In the genomic region with DNA sequence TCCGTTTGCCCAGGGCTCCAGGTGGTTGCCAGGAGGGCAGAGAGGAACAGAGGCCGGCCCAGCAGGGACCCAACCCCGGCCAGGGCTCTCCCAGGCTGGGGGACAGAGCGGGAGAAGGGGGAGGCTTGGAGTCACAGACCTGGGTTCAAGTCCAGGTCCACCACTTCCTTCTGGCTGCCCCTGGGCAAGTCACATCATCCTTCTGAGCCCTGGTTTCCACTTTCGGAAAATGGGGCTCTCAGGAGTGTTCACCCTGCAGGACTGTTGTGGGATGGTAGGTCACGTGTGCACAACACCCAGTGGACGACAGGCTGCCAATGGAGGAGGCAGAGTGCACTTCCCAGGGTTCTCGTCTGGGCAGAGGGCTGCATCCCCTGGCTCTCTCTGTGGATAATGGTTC, we compare ENCODE assay signal across 22 cellular contexts.
DNase-seq lines count a peak whose midpoint lies in the region; ATAC-seq, FAIRE-seq and TF ChIP-seq lines count a peak whose summit lies in the region.
"Had no signal": no experiment of that assay in that cellular context is flagged by ENCODE, and none has a peak within 500 bp of the region (broad histone marks: within the 10 kb centered on the region; RNA-seq: fewer than 3 reads in every experiment).

No MANE protein-coding gene starts in this region.

- H3K79me1 ChIP-seq in H1 (ENCODE audit: low read depth, low read length): no peaks in the 10 kb centered on the region

- no peaks in the 10 kb centered on the region for H4K20me1 ChIP-seq in SK-N-SH (ENCODE audit: insufficient read depth)
- no peaks in the 10 kb centered on the region for H4K20me1 ChIP-seq in H1 (replicated peaks in 1 of 2; ENCODE audit: control insufficient read depth in 1 of 2, insufficient read depth in 2 of 2, low read length in 2 of 2)
- no peaks in the 10 kb centered on the region for H4K20me1 ChIP-seq in osteoblast (ENCODE audit: insufficient read depth, low read length)
- H4K20me1 ChIP-seq in smooth muscle cell (ENCODE audit: low read depth): no peaks in the 10 kb centered on the region

- H3K9me3 ChIP-seq in SK-N-SH (no peaks in the 10 kb centered on the region), H1 (ENCODE audit: insufficient read depth in 2 of 2, low read depth in 1 of 2, low read length in 1 of 2) (no peaks in the 10 kb centered on the region), osteoblast (ENCODE audit: low read depth, low read length) (no peaks in the 10 kb centered on the region), smooth muscle cell (replicated peaks; ENCODE audit: low read depth) (no peaks in the 10 kb centered on the region)
- H3K9me3 ChIP-seq: Caco-2, SJSA1 had no signal

- peaks cover 0 to 41% of the 10 kb centered on the region in 2 experiments; a peak in 1 of 4 replicates for H3K4me1 ChIP-seq in SK-N-SH (ENCODE audit: control insufficient read depth in 1 of 2, insufficient read depth in 2 of 2, low read depth in 1 of 2, low read length in 1 of 2)
- H3K4me1 ChIP-seq in H1 (replicated peaks in 1 of 4; ENCODE audit: control insufficient read depth in 3 of 4, insufficient read depth in 4 of 4, low read length in 3 of 4): no peaks in the 10 kb centered on the region
- no peaks in the 10 kb centered on the region for H3K4me1 ChIP-seq in osteoblast (ENCODE audit: insufficient read depth, low read length)
- H3K4me1 ChIP-seq in smooth muscle cell (ENCODE audit: low read depth): no peaks in the 10 kb centered on the region
- H3K4me1 ChIP-seq: Caco-2, SJSA1 had no signal

- peaks cover 0 to 2% (median 0%) of the 10 kb centered on the region in 7 donors for H3K9me3 Mint-ChIP-seq in CD14-positive monocyte
- H3K9me3 Mint-ChIP-seq: CD4-positive, CD25-positive, alpha-beta regulatory T cell; GM23338 had no signal

- TF ChIP-seq EP300 in SK-N-SH (IDR thresholded peaks at IDR 0.05; ENCODE audit: borderline replicate concordance in 1 of 2, low read depth in 1 of 2, low read length in 1 of 2): no peak
- no peak for TF ChIP-seq EP300 in H1 (IDR thresholded peaks at IDR 0.05; ENCODE audit: borderline replicate concordance in 1 of 2, low read depth in 2 of 2, low read length in 2 of 2)

- no peaks in the 10 kb centered on the region for H3K23me2 ChIP-seq in H1 (ENCODE audit: low read depth, low read length)

- H3F3A ChIP-seq in SK-N-SH (replicated peaks; ENCODE audit: insufficient read depth) (no peaks in the 10 kb centered on the region), smooth muscle cell (ENCODE audit: low read depth) (no peaks in the 10 kb centered on the region)

- peaks cover 0 to 3% (median 2%) of the 10 kb centered on the region in 3 donors for H3K27me3 Mint-ChIP-seq in CD14-positive monocyte (ENCODE audit: low read depth in 3 of 3)
- H3K27me3 Mint-ChIP-seq: CD4-positive, CD25-positive, alpha-beta regulatory T cell had no signal

- no peaks in the 10 kb centered on the region for H3K9me2 ChIP-seq in SK-N-SH

- H2AFZ ChIP-seq in SK-N-SH (ENCODE audit: low read depth) (no peak overlapping the region), H1 (ENCODE audit: low read length) (no peak overlapping the region), osteoblast (ENCODE audit: low read length) (no peak overlapping the region), smooth muscle cell (ENCODE audit: low read depth) (no peak overlapping the region)
- H2AFZ ChIP-seq: GM23338, PC-9 had no signal

- no peak overlapping the region for H3K4ac ChIP-seq in H1 (replicated peaks; ENCODE audit: insufficient read length, low read depth, low read length)

- no peak for TF ChIP-seq CTCF in SK-N-SH (IDR thresholded peaks at IDR 0.05)
- no peak for TF ChIP-seq CTCF in CD14-positive monocyte (IDR thresholded peaks at IDR 0.05)
- TF ChIP-seq CTCF in H1 (IDR thresholded peaks at IDR 0.05; ENCODE audit: control extremely low read depth in 1 of 3, insufficient read depth in 1 of 3, low read depth in 1 of 3, low read length in 3 of 3): no peak
- no peak for TF ChIP-seq CTCF in osteoblast (IDR thresholded peaks at IDR 0.05; ENCODE audit: extremely low read depth, low read depth, low read length)
- no peak for TF ChIP-seq CTCF in smooth muscle cell (IDR thresholded peaks at IDR 0.05; ENCODE audit: borderline replicate concordance, insufficient read depth, poor library complexity, severe bottlenecking)

- no peak overlapping the region for H3K27ac Mint-ChIP-seq in CD14-positive monocyte
- H3K27ac Mint-ChIP-seq: CD4-positive, CD25-positive, alpha-beta regulatory T cell; GM23338 had no signal

- H3K18ac ChIP-seq in H1 (ENCODE audit: extremely low read depth, low read length): peak overlapping the region; percentile 32; the same call in 1 of the 2 replicates

- no peak for FAIRE-seq in H1 (lab: Jason Lieb, UNC)
- FAIRE-seq: GM19239 had no signal

- intact Hi-C loops in CD14-positive monocyte (cut with micrococcal nuclease): no loop called here

- no peak overlapping the region for H3K14ac ChIP-seq in H1 (ENCODE audit: insufficient read length)

- TF ChIP-seq RAD21 in SK-N-SH (IDR thresholded peaks at IDR 0.05; ENCODE audit: low read length) (no peak), H1 (IDR thresholded peaks at IDR 0.05 in 1 of 2, conservative IDR thresholded peaks at IDR 0.05 in 1 of 2; ENCODE audit: low read depth in 2 of 2, low read length in 2 of 2) (no peak)

- H3K79me2 ChIP-seq in SK-N-SH (ENCODE audit: insufficient read depth): no peaks in the 10 kb centered on the region
- H3K79me2 ChIP-seq in H1 (ENCODE audit: control insufficient read depth in 1 of 2, insufficient read depth in 2 of 2, low read length in 2 of 2): no peaks in the 10 kb centered on the region
- no peaks in the 10 kb centered on the region for H3K79me2 ChIP-seq in osteoblast (ENCODE audit: insufficient read depth, low read length)
- H3K79me2 ChIP-seq in smooth muscle cell (ENCODE audit: low read depth): no peaks in the 10 kb centered on the region

- H3K4me3 ChIP-seq in SK-N-SH (ENCODE audit: low read depth in 2 of 2, low read length in 1 of 2) (no peak overlapping the region), H1 (ENCODE audit: extremely low read depth in 1 of 4, insufficient read depth in 2 of 4, low read depth in 3 of 4, low read length in 4 of 4) (no peak overlapping the region), osteoblast (ENCODE audit: insufficient read depth, low read length) (no peak overlapping the region), smooth muscle cell (no peak overlapping the region)
- H3K4me3 ChIP-seq: GM23338, PC-9, SJSA1 had no signal

- H2BK20ac ChIP-seq in H1 (ENCODE audit: low read length): no peak overlapping the region

- H3K23ac ChIP-seq in H1 (ENCODE audit: insufficient read length): no peak overlapping the region

- H2BK12ac ChIP-seq in H1 (ENCODE audit: low read depth, low read length): no peak overlapping the region

- H2BK5ac ChIP-seq in H1 (ENCODE audit: low read depth, low read length): no peak overlapping the region

- H3K27ac ChIP-seq in SK-N-SH (ENCODE audit: low read depth in 2 of 2, low read length in 1 of 2) (no peak overlapping the region; a peak in 1 of 4 replicates), H1 (ENCODE audit: low read depth, low read length) (no peak overlapping the region), osteoblast (ENCODE audit: low read depth, low read length) (no peak overlapping the region), smooth muscle cell (ENCODE audit: low read depth) (no peak overlapping the region)
- H3K27ac ChIP-seq: 22Rv1, PC-9, RWPE1, SJSA1 had no signal

- DNase-seq in SK-N-SH (peak; percentile 25), CD14-positive monocyte (ENCODE audit: low spot score) (peak; percentile 42), H1 (ENCODE audit: low read depth in 1 of 2, low spot score in 2 of 2) (no peak), osteoblast (ENCODE audit: insufficient read length, low spot score, missing footprints) (peak; percentile 53), smooth muscle cell (lab: John Stamatoyannopoulos, UW; ENCODE audit: unreplicated experiment) (no peak)
- DNase-seq: AML-193; CD4-positive, CD25-positive, alpha-beta regulatory T cell; DMS153; GDM1; NCI-H1417 treated with DMSO at 0.1 percent for 48 hours; NCI-H187 treated with DMSO at 0.1 percent for 48 hours; NCI-H526; PC-9 had no signal

- H3K4me3 Mint-ChIP-seq in CD14-positive monocyte: no peak overlapping the region
- H3K4me3 Mint-ChIP-seq: CD4-positive, CD25-positive, alpha-beta regulatory T cell; GM23338 had no signal

- H3K4me1 Mint-ChIP-seq in CD14-positive monocyte: no peaks in the 10 kb centered on the region
- H3K4me1 Mint-ChIP-seq: CD4-positive, CD25-positive, alpha-beta regulatory T cell had no signal

- no peaks in the 10 kb centered on the region for H3K36me3 Mint-ChIP-seq in CD14-positive monocyte
- H3K36me3 Mint-ChIP-seq: CD4-positive, CD25-positive, alpha-beta regulatory T cell had no signal

- H3K9ac ChIP-seq in SK-N-SH (no peak overlapping the region), H1 (replicated peaks in 1 of 4; ENCODE audit: extremely low read depth in 1 of 4, low read depth in 3 of 4, low read length in 3 of 4) (no peak overlapping the region), smooth muscle cell (ENCODE audit: low read depth) (no peak overlapping the region)

- TF ChIP-seq POLR2A in H1 (IDR thresholded peaks at IDR 0.05; ENCODE audit: control extremely low read depth in 1 of 2, low read depth in 2 of 2, low read length in 2 of 2): no peak

- CTCF ChIA-PET in SK-N-SH (lab: Yijun Ruan, JAX) (no interaction called here), H1 (lab: Charles Lee; ENCODE audit: partially characterized antibody) (no interaction called here)

- H4K8ac ChIP-seq in H1 (ENCODE audit: extremely low read depth, insufficient read depth, low read length): no peak overlapping the region

- H2BK120ac ChIP-seq in H1 (replicated peaks; ENCODE audit: low read depth, low read length): no peak overlapping the region

- H3K27me3 ChIP-seq in SK-N-SH (ENCODE audit: insufficient read depth) (no peaks in the 10 kb centered on the region), H1 (replicated peaks in 1 of 4; ENCODE audit: control insufficient read depth in 3 of 4, extremely low read depth in 1 of 4, insufficient read depth in 3 of 4, low read length in 3 of 4) (no peaks in the 10 kb centered on the region), osteoblast (ENCODE audit: insufficient read depth, low read length) (peaks cover 10% of the 10 kb centered on the region), smooth muscle cell (ENCODE audit: low read depth) (peaks cover 7% of the 10 kb centered on the region)

- H3K36me3 ChIP-seq in SK-N-SH (replicated peaks in 1 of 2; ENCODE audit: control insufficient read depth in 1 of 2, insufficient read depth in 2 of 2, low read length in 1 of 2) (no peaks in the 10 kb centered on the region), H1 (ENCODE audit: control insufficient read depth in 2 of 4, insufficient read depth in 4 of 4, low read length in 3 of 4) (no peaks in the 10 kb centered on the region), osteoblast (ENCODE audit: insufficient read depth, low read length) (no peaks in the 10 kb centered on the region), smooth muscle cell (ENCODE audit: low read depth) (no peaks in the 10 kb centered on the region)
- H3K36me3 ChIP-seq: SJSA1 had no signal

- POLR2A ChIA-PET in SK-N-SH (lab: Yijun Ruan, JAX): no interaction called here
- POLR2A ChIA-PET in H1 (lab: Charles Lee; ENCODE audit: partially characterized antibody): no interaction called here

- H3K56ac ChIP-seq in H1 (replicated peaks; ENCODE audit: insufficient read length, low read depth, low read length): no peak overlapping the region

- H4K91ac ChIP-seq in H1 (replicated peaks; ENCODE audit: insufficient read length, low read length): no peak overlapping the region

- H2BK15ac ChIP-seq in H1 (ENCODE audit: low read length): no peak overlapping the region

- no peak overlapping the region for H3K4me2 ChIP-seq in SK-N-SH
- H3K4me2 ChIP-seq in H1 (ENCODE audit: insufficient read depth in 1 of 2, low read depth in 2 of 2, low read length in 2 of 2): no peak overlapping the region
- H3K4me2 ChIP-seq in osteoblast (ENCODE audit: insufficient read depth, low read length): no peak overlapping the region
- H3K4me2 ChIP-seq in smooth muscle cell: no peak overlapping the region
- H3K4me2 ChIP-seq: GM23338, PC-9 had no signal

- 76% methylated on average over 4 of the region's 8 CpGs for WGBS in SK-N-SH (ENCODE audit: low lambda C conversion rate)
- 82% methylated on average over 8 of the region's 8 CpGs; no CpG with 5 or more reads in 1 of the 2 experiments for WGBS in H1 (ENCODE audit: extremely low coverage in 1 of 2, insufficient coverage in 1 of 2, insufficient read length in 1 of 2, insufficient replicate concordance in 2 of 2, low coverage in 1 of 2, low lambda C conversion rate in 2 of 2, missing lambda C conversion rate in 1 of 2), 2 experiments
- 84% methylated on average over 8 of the region's 8 CpGs for WGBS in smooth muscle cell (ENCODE audit: low lambda C conversion rate)

- no peak overlapping the region for H4K5ac ChIP-seq in H1 (ENCODE audit: insufficient read length, low read depth, low read length)

- ATAC-seq in SK-N-SH treated with all-trans-retinoic acid at 6 μM for 48 hours (no peak), GM18519 (IDR thresholded peaks at IDR 0.05; ENCODE audit: low FRiP score, unreplicated experiment) (no peak), GM18511 (IDR thresholded peaks at IDR 0.05; ENCODE audit: unreplicated experiment) (no peak)
- ATAC-seq: GM23338 had no signal

- H2AK5ac ChIP-seq in H1 (ENCODE audit: low read depth, low read length): no peak overlapping the region

Comparison
In these comparisons a context has a peak if more than half of its experiments do, and no peak if none do; other contexts are left out.
1. DNase-seq: peak in SK-N-SH (single experiment), CD14-positive monocyte (single experiment) and osteoblast (single experiment); none in H1 (0 of 2) and smooth muscle cell (single experiment).